ENCODE assay signal across 14 cellular contexts in the genomic region with DNA sequence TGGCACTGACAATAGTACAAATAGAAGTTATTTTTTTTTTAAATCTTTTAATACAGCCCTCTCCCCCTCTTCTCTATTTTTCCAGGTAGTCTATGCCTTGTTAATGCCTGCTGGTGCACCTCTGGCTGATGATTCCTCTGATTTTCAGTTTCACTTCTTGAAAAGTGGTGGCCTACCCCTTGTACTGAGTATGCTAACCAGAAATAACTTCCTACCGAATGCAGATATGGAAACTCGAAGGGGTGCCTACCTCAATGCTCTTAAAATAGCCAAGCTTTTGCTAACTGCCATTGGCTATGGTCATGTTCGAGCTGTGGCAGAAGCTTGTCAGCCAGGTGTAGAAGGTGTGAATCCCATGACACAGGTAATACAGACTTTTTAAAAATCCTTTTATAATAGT.
DNase-seq lines count a peak whose midpoint lies in the region; ATAC-seq and TF ChIP-seq lines count a peak whose summit lies in the region.
"Had no signal": no experiment of that assay in that cellular context is flagged by ENCODE, and none has a peak within 500 bp of the region (broad histone marks: within the 10 kb centered on the region; RNA-seq: fewer than 3 reads in every experiment).

No MANE protein-coding gene starts in this region.

- H3K4me3 ChIP-seq in cardiac muscle cell (no peak overlapping the region), right cardiac atrium (ENCODE audit: low read length) (no peak overlapping the region), Karpas-422 (ENCODE audit: low read length) (no peak overlapping the region)
- H3K4me3 ChIP-seq: left ventricle myocardium inferior had no signal

- H3K4me1 Mint-ChIP-seq in stimulated activated effector memory CD8-positive, alpha-beta T cell treated with anti-CD3 and anti-CD28 coated beads, Interleukin-12 subunit alpha, Interleukin-12 subunit beta, amount 100 ng/mL, for 72 hours: peaks cover 15% of the 10 kb centered on the region

- WGBS in right cardiac atrium: 52% methylated on average over 3 of the region's 3 CpGs

- H3K4me2 ChIP-seq in Karpas-422 (ENCODE audit: low read depth, low read length, poor library complexity, severe bottlenecking): peak overlapping the region; percentile 23

- H4K20me1 ChIP-seq in Karpas-422 (ENCODE audit: insufficient read depth, low read depth, low read length): no peaks in the 10 kb centered on the region

- H3K9ac ChIP-seq in Karpas-422 (ENCODE audit: low read length): no peak overlapping the region

- H3K27me3 ChIP-seq in cardiac muscle cell (no peaks in the 10 kb centered on the region), right cardiac atrium (ENCODE audit: control insufficient read depth, insufficient read depth) (no peaks in the 10 kb centered on the region), Karpas-422 (ENCODE audit: low read length) (no peaks in the 10 kb centered on the region)

- H3K27ac Mint-ChIP-seq in stimulated activated effector memory CD8-positive, alpha-beta T cell treated with anti-CD3 and anti-CD28 coated beads, Interleukin-12 subunit alpha, Interleukin-12 subunit beta, amount 100 ng/mL, for 72 hours: peak overlapping the region; percentile 74
- H3K27ac Mint-ChIP-seq: activated T-helper 17 cell treated with anti-CD3 and anti-CD28 coated beads, Interleukin-2, amount 50 U/mL, for 72 hours had no signal

- H3K9me2 ChIP-seq in Karpas-422 (replicated peaks; ENCODE audit: insufficient read depth, low read length): no peaks in the 10 kb centered on the region

- H3K9me3 ChIP-seq in cardiac muscle cell (ENCODE audit: low read depth) (no peaks in the 10 kb centered on the region), right cardiac atrium (ENCODE audit: control insufficient read depth, low read length) (no peaks in the 10 kb centered on the region), Karpas-422 (ENCODE audit: low read length) (no peaks in the 10 kb centered on the region)
- H3K9me3 ChIP-seq: left ventricle myocardium inferior had no signal

- H3K36me3 ChIP-seq in cardiac muscle cell: peaks cover 17% of the 10 kb centered on the region
- peaks cover 27% of the 10 kb centered on the region; the same call in 1 of the 2 replicates for H3K36me3 ChIP-seq in Karpas-422 (ENCODE audit: insufficient read depth, low read length)

- DNase-seq in cardiac muscle cell (ENCODE audit: low read depth in 1 of 2, low spot score in 1 of 2) (peak in 1 of 2 donors; percentile 18), right cardiac atrium (no peak), Karpas-422 (peak; percentile 66)
- DNase-seq in stimulated activated effector memory CD8-positive, alpha-beta T cell treated with anti-CD3 and anti-CD28 coated beads, Interleukin-12 subunit alpha, Interleukin-12 subunit beta, amount 100 ng/mL, for 72 hours (ENCODE audit: low spot score in 2 of 2): no peak
- DNase-seq in effector CD4-positive, alpha-beta T cell: no peak
- DNase-seq: DMS79, left ventricle myocardium inferior, NCI-H1048, NCI-H446 had no signal

- intact Hi-C loops in right cardiac atrium (cut with DNase I): no loop called here

- H3K4me1 ChIP-seq in cardiac muscle cell (ENCODE audit: low read depth) (peaks cover 14% of the 10 kb centered on the region), right cardiac atrium (ENCODE audit: control insufficient read depth, insufficient read depth, low read length) (peaks cover 2% of the 10 kb centered on the region), Karpas-422 (ENCODE audit: low read length) (peaks cover 29% of the 10 kb centered on the region)

- TF ChIP-seq CTCF in cardiac muscle cell (IDR thresholded peaks at IDR 0.05; ENCODE audit: low read depth, low read length): no peak

- H3K36me3 Mint-ChIP-seq in stimulated activated effector memory CD8-positive, alpha-beta T cell treated with anti-CD3 and anti-CD28 coated beads, Interleukin-12 subunit alpha, Interleukin-12 subunit beta, amount 100 ng/mL, for 72 hours: peaks cover 87% of the 10 kb centered on the region

- H3K9me3 Mint-ChIP-seq in stimulated activated effector memory CD8-positive, alpha-beta T cell treated with anti-CD3 and anti-CD28 coated beads, Interleukin-12 subunit alpha, Interleukin-12 subunit beta, amount 100 ng/mL, for 72 hours: no peaks in the 10 kb centered on the region
- H3K9me3 Mint-ChIP-seq: activated T-helper 17 cell treated with anti-CD3 and anti-CD28 coated beads, Interleukin-2, amount 50 U/mL, for 72 hours had no signal

- no peak overlapping the region for H2AFZ ChIP-seq in Karpas-422 (ENCODE audit: low read length)

- ATAC-seq in right cardiac atrium (no peak), GM21576 (IDR thresholded peaks at IDR 0.05; ENCODE audit: unreplicated experiment) (peak; percentile 49), GM21515 (IDR thresholded peaks at IDR 0.05; ENCODE audit: unreplicated experiment) (no peak), GM19452 (IDR thresholded peaks at IDR 0.05; ENCODE audit: unreplicated experiment) (no peak)
- ATAC-seq in stimulated activated effector memory CD8-positive, alpha-beta T cell treated with anti-CD3 and anti-CD28 coated beads, Interleukin-12 subunit alpha, Interleukin-12 subunit beta, amount 100 ng/mL, for 72 hours: no peak
- ATAC-seq: activated T-helper 17 cell treated with anti-CD3 and anti-CD28 coated beads, Interleukin-2, amount 50 U/mL, for 72 hours; HCT116 had no signal

- H3K79me2 ChIP-seq in Karpas-422 (ENCODE audit: low read length): peaks cover 27% of the 10 kb centered on the region

- no peak overlapping the region for H3K4me3 Mint-ChIP-seq in stimulated activated effector memory CD8-positive, alpha-beta T cell treated with anti-CD3 and anti-CD28 coated beads, Interleukin-12 subunit alpha, Interleukin-12 subunit beta, amount 100 ng/mL, for 72 hours
- H3K4me3 Mint-ChIP-seq: activated T-helper 17 cell treated with anti-CD3 and anti-CD28 coated beads, Interleukin-2, amount 50 U/mL, for 72 hours had no signal

- H3K27ac ChIP-seq in cardiac muscle cell: peak overlapping the region; percentile 2
- no peak overlapping the region for H3K27ac ChIP-seq in right cardiac atrium (ENCODE audit: low read length)
- H3K27ac ChIP-seq in Karpas-422 (ENCODE audit: low read length): peak overlapping the region; percentile 49
- H3K27ac ChIP-seq: left ventricle myocardium inferior had no signal
